In the genomic region with DNA sequence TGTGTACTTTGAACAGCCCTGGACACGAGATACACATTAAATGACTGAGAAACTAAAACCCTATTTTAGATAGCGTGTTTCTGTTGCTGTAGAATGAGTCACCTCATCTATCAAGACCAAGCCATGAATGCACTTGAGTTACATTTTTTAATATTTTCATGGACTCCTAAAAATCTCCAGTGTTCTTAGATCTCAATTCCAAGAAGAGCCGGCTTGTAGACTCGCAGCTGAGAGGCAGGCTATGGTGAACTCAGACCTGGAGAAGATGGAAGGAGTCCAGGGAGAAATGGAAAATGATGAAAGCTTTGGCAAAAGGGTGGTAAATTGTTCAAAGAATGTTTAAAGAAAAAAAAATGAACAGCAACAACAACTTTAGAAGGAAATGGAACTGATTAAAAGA, we compare ENCODE assay signal across 25 cellular contexts.
DNase-seq lines count a peak whose midpoint lies in the region; ATAC-seq and TF ChIP-seq lines count a peak whose summit lies in the region.
"Had no signal": no experiment of that assay in that cellular context is flagged by ENCODE, and none has a peak within 500 bp of the region (broad histone marks: within the 10 kb centered on the region; RNA-seq: fewer than 3 reads in every experiment).

No MANE protein-coding gene starts in this region.

- no peaks in the 10 kb centered on the region for H3K9me3 ChIP-seq in adipocyte (ENCODE audit: control insufficient read depth, low read length)

- H3K4me3 ChIP-seq in adipocyte (ENCODE audit: low read length) (no peak overlapping the region), fibroblast of the aortic adventitia (ENCODE audit: low read depth, low read length) (no peak overlapping the region)
- H3K4me3 ChIP-seq: PC-9 had no signal

- H3K4me1 ChIP-seq in adipocyte (ENCODE audit: control insufficient read depth, insufficient read depth, low read length), result peaks cover 6% of the 10 kb centered on the region

- H3K9ac ChIP-seq in adipocyte (ENCODE audit: low read length), result no peak overlapping the region
- H3K9ac ChIP-seq: KMS-11 had no signal

- DNase-seq in AG08395 (ENCODE audit: low spot score) (peak; percentile 52), GM03348 (ENCODE audit: low spot score) (peak; percentile 9), adipocyte (ENCODE audit: low read depth) (peak; percentile 35), fibroblast of the aortic adventitia (ENCODE audit: low read depth) (peak; percentile 66), NCI-H128 (lab: John Stamatoyannopoulos, UW; ENCODE audit: unreplicated experiment) (no peak)
- DNase-seq in stimulated activated naive CD8-positive, alpha-beta T cell treated with anti-CD3 and anti-CD28 coated beads, Interleukin-15, Interleukin-2, amounts not matched to agents 100 U/mL and 50 U/mL, for 24 hours, result no peak
- DNase-seq in activated naive CD4-positive, alpha-beta T cell treated with anti-CD3 and anti-CD28 coated beads, Interleukin-2, amount 50 U/mL, for 16 hours, result no peak
- DNase-seq: 8988T; ACHN; AML-193; C1 segment of cervical spinal cord; CD4-positive, alpha-beta memory T cell; COR-L47; DMS53; NCI-H1048; NCI-H1417 treated with DMSO at 0.1 percent for 48 hours; NCI-H1694 treated with DMSO at 0.1 percent for 48 hours; NCI-H2081; NCI-H2227 treated with DMSO at 0.1 percent for 48 hours; NCI-H526 treated with DMSO at 0.1 percent for 48 hours; PC-9; SHP77 treated with DMSO at 0.1 percent for 48 hours had no signal

- TF ChIP-seq CTCF in fibroblast of the aortic adventitia (IDR thresholded peaks at IDR 0.05; ENCODE audit: insufficient read depth, low read length), result no peak

- no peaks in the 10 kb centered on the region for H3K36me3 ChIP-seq in adipocyte (ENCODE audit: control insufficient read depth, insufficient read depth, low read length, severe bottlenecking)

- no peak for ATAC-seq in stimulated activated naive CD8-positive, alpha-beta T cell treated with anti-CD3 and anti-CD28 coated beads, Interleukin-15, Interleukin-2, amounts not matched to agents 100 U/mL and 50 U/mL, for 24 hours
- no peak for ATAC-seq in GM21381 (IDR thresholded peaks at IDR 0.05; ENCODE audit: unreplicated experiment)
- ATAC-seq: HCT116 had no signal

- H3K27me3 ChIP-seq in adipocyte (replicated peaks; ENCODE audit: control insufficient read depth, insufficient read depth, low read length), result peaks cover 4% of the 10 kb centered on the region

Comparison
In these comparisons a context has a peak if more than half of its experiments do, and no peak if none do; other contexts are left out.
1. DNase-seq: peak in AG08395 (single experiment), GM03348 (single experiment), adipocyte (single experiment) and fibroblast of the aortic adventitia (single experiment); none in NCI-H128 (single experiment), stimulated activated naive CD8-positive, alpha-beta T cell treated with anti-CD3 and anti-CD28 coated beads, Interleukin-15, Interleukin-2, amounts not matched to agents 100 U/mL and 50 U/mL, for 24 hours (single experiment) and activated naive CD4-positive, alpha-beta T cell treated with anti-CD3 and anti-CD28 coated beads, Interleukin-2, amount 50 U/mL, for 16 hours (single experiment).